17 cellular contexts compared by ENCODE assay signal in genomic region chr9:134291452-134291881, GRCh38. TPM values are rescaled to one million over a fixed set of nuclear protein-coding genes. Genes with fewer than 3 reads are reported as not detected.
A peak's percentile ranks its signal among the peaks of the same experiment; 100 is the strongest.
DNase-seq lines count a peak whose midpoint lies in the region; ATAC-seq and TF ChIP-seq lines count a peak whose summit lies in the region.
"Had no signal": no experiment of that assay in that cellular context is flagged by ENCODE, and none has a peak within 500 bp of the region (broad histone marks: within the 10 kb centered on the region; RNA-seq: fewer than 3 reads in every experiment).

No MANE protein-coding gene starts in this region.

- intact Hi-C loops in left ventricle myocardium superior (cut with micrococcal nuclease) (no loop called here), mucosa of descending colon (cut with DNase I, micrococcal nuclease) (no loop called here)

- H3K36me3 ChIP-seq in BLaER1 (no peaks in the 10 kb centered on the region), mucosa of descending colon (ENCODE audit: low read depth) (no peaks in the 10 kb centered on the region)
- H3K36me3 ChIP-seq: MG63 had no signal

- peak overlapping the region; percentile 94 for H3K4me2 ChIP-seq in BLaER1
- H3K4me2 ChIP-seq: GM23338 had no signal

- H3K4me1 ChIP-seq in BLaER1 = peaks cover 98% of the 10 kb centered on the region
- H3K4me1 ChIP-seq in mucosa of descending colon (ENCODE audit: low read depth) = no peaks in the 10 kb centered on the region

- H3K9me3 ChIP-seq in BLaER1 = no peaks in the 10 kb centered on the region
- H3K9me3 ChIP-seq in mucosa of descending colon = no peaks in the 10 kb centered on the region
- H3K9me3 ChIP-seq: MG63 had no signal

- no peak for TF ChIP-seq CTCF in mucosa of descending colon (IDR thresholded peaks at IDR 0.05)

- peak; percentile 56 for ATAC-seq in left ventricle myocardium superior
- no peak for ATAC-seq in mucosa of descending colon
- no peak for ATAC-seq in HG03135 (IDR thresholded peaks at IDR 0.05; ENCODE audit: unreplicated experiment)
- ATAC-seq: GM23338, HCT116 had no signal

- H3K27ac ChIP-seq in BLaER1 = peak overlapping the region; percentile 94

- peak; percentile 78 for DNase-seq in RPMI8226
- DNase-seq in left ventricle myocardium superior = peak; percentile 46
- peak in 2 of 3 donors; percentile 19 for DNase-seq in mucosa of descending colon
- DNase-seq in NCI-H1105 (lab: John Stamatoyannopoulos, UW) = no peak
- DNase-seq in KG1 (lab: John Stamatoyannopoulos, UW) = no peak
- DNase-seq in T-helper 9 cell = no peak
- DNase-seq: CD4-positive, alpha-beta memory T cell; EL; IMR-90; Karpas-422; MG63; NCI-H1092; NCI-H2081 had no signal

- no peaks in the 10 kb centered on the region for H3K27me3 ChIP-seq in BLaER1
- H3K27me3 ChIP-seq: MG63 had no signal

- no peaks in the 10 kb centered on the region for H4K20me1 ChIP-seq in BLaER1

- H3K9ac ChIP-seq in BLaER1 = peak overlapping the region; percentile 74

- H3K4me3 ChIP-seq in BLaER1 = no peak overlapping the region
- H3K4me3 ChIP-seq in mucosa of descending colon = no peak overlapping the region
- H3K4me3 ChIP-seq: GM23338, MG63 had no signal

RNA-seq across cellular contexts. Expression of gene RXRA, which starts 34.8 kb away (rescaled TPM):
- 90.8 TPM for total RNA-seq in left ventricle myocardium superior
- total RNA-seq in mucosa of descending colon = 100 to 1,000 TPM in 1 of 3 donors, 10 to 100 TPM in 2; 75.2 to 101 (median 85.3) TPM

Comparison
In these comparisons a context has a peak if more than half of its experiments do, and no peak if none do; other contexts are left out.
1. DNase-seq: peak in RPMI8226 (single experiment), left ventricle myocardium superior (single experiment) and mucosa of descending colon (2 of 3); none in NCI-H1105 (single experiment), KG1 (single experiment) and T-helper 9 cell (single experiment).